ENCODE assay signal across 8 cellular contexts in genomic region chr5:177601126-177601525, GRCh38. TPM values are rescaled to one million over a fixed set of nuclear protein-coding genes. Genes with fewer than 3 reads are reported as not detected.
DNase-seq lines count a peak whose midpoint lies in the region; ATAC-seq and TF ChIP-seq lines count a peak whose summit lies in the region.

No MANE protein-coding gene starts in this region.

- H3K9me3 ChIP-seq in SJSA1 (replicated peaks) (no peaks in the 10 kb centered on the region), psoas muscle (no peaks in the 10 kb centered on the region)

- DNase-seq in SJSA1 (ENCODE audit: low read depth in 1 of 2, low spot score in 2 of 2) (peak in 1 of 2 experiments; percentile 40), epithelial cell of prostate (ENCODE audit: low read depth, low spot score) (no peak), psoas muscle (no peak), globus pallidus (ENCODE audit: low spot score) (no peak), H7 (no peak), HuH-7 (ENCODE audit: low spot score) (no peak)

- H3K36me3 ChIP-seq in SJSA1 = peaks cover 22% of the 10 kb centered on the region
- peaks cover under 1 to 10% of the 10 kb centered on the region in 2 donors for H3K36me3 ChIP-seq in psoas muscle (ENCODE audit: insufficient read depth in 1 of 2, low read depth in 1 of 2)
- peaks cover 1% of the 10 kb centered on the region; the same call in 1 of the 2 replicates for H3K36me3 ChIP-seq in H7 (replicated peaks; ENCODE audit: control insufficient read depth, insufficient read depth, low read length)

- TF ChIP-seq CTCF in GM12875 (IDR thresholded peaks at IDR 0.05; ENCODE audit: borderline replicate concordance, insufficient read depth, low read depth, low read length) (no peak), psoas muscle (IDR thresholded peaks at IDR 0.05) (no peak)

- ATAC-seq in psoas muscle = no peak
- no peak for ATAC-seq in GM21619 (IDR thresholded peaks at IDR 0.05; ENCODE audit: unreplicated experiment)

- intact Hi-C loops in psoas muscle (cut with DNase I) = no loop called here

- no peak overlapping the region for H3K27ac ChIP-seq in SJSA1
- peak overlapping the region; percentile 66 for H3K27ac ChIP-seq in epithelial cell of prostate
- H3K27ac ChIP-seq in psoas muscle = peak overlapping the region; percentile 91

- 78 to 84% (median 79%) methylated on average over 11 of the region's 11 CpGs for WGBS in psoas muscle, 3 donors

- H3K4me3 ChIP-seq in GM12875 (ENCODE audit: low read depth, low read length) = peak overlapping the region; percentile 89
- peak overlapping the region; percentile 94 for H3K4me3 ChIP-seq in SJSA1
- peak overlapping the region; percentile 93 for H3K4me3 ChIP-seq in psoas muscle
- no peak overlapping the region for H3K4me3 ChIP-seq in H7 (ENCODE audit: insufficient read depth, low read depth, low read length)

- H3K4me1 ChIP-seq in SJSA1 (replicated peaks) (peaks cover 22% of the 10 kb centered on the region), psoas muscle (peaks cover 11% of the 10 kb centered on the region)

- H3K27me3 ChIP-seq in SJSA1 (replicated peaks) (no peaks in the 10 kb centered on the region), psoas muscle (ENCODE audit: insufficient read depth in 3 of 3, low read length in 2 of 3) (no peaks in the 10 kb centered on the region), H7 (ENCODE audit: control insufficient read depth, insufficient read depth, low read length) (peaks cover 3% of the 10 kb centered on the region; the same call in 1 of the 2 replicates)

RNA-seq across cellular contexts. Expression of gene B4GALT7, which starts 1.2 kb away (rescaled TPM):
- total RNA-seq in SJSA1 (2014; rRNA removed; shearing (Covaris generic)) = 37.9 and 53.0 TPM in 2 replicates
- total RNA-seq in psoas muscle = 10 to 100 TPM; 12.7 to 18.5 (median 14.1) TPM
- 10 to 100 TPM; 13.0 to 23.1 (median 15.1) TPM for polyA plus RNA-seq in psoas muscle
- total RNA-seq in H7 (2014; rRNA removed; shearing (Covaris generic)) = 29.7 and 37.3 TPM in 2 replicates

RNA-seq across cellular contexts. Expression of gene TMED9, which starts 9.1 kb away (rescaled TPM):
- total RNA-seq in SJSA1 (2014; rRNA removed; shearing (Covaris generic)) = 141 and 148 TPM in 2 replicates
- total RNA-seq in psoas muscle = 10 to 100 TPM; 47.5 to 71.9 (median 56.7) TPM
- polyA plus RNA-seq in psoas muscle = 100 to 1,000 TPM in 2 of 3 donors, 10 to 100 TPM in 1; 78.3 to 185 (median 115) TPM
- 52.3 and 59.4 TPM in 2 replicates for total RNA-seq in H7 (2014; rRNA removed; shearing (Covaris generic))

RNA-seq across cellular contexts. Expression of gene FAM193B, which starts 46.8 kb away (rescaled TPM):
- 24.9 and 29.9 TPM in 2 replicates for total RNA-seq in SJSA1 (2014; rRNA removed; shearing (Covaris generic))
- 10 to 100 TPM; 27.2 to 36.7 (median 30.3) TPM for total RNA-seq in psoas muscle
- polyA plus RNA-seq in psoas muscle = 10 to 100 TPM; 26.9 to 31.2 (median 27.0) TPM
- 70.2 and 80.0 TPM in 2 replicates for total RNA-seq in H7 (2014; rRNA removed; shearing (Covaris generic))
